9 cellular contexts compared by ENCODE assay signal in genomic region chr4:146124023-146124680, GRCh38. TPM values are rescaled to one million over a fixed set of nuclear protein-coding genes. Genes with fewer than 3 reads are reported as not detected.
DNase-seq lines count a peak whose midpoint lies in the region; ATAC-seq and TF ChIP-seq lines count a peak whose summit lies in the region.
"Had no signal": no experiment of that assay in that cellular context is flagged by ENCODE, and none has a peak within 500 bp of the region (broad histone marks: within the 10 kb centered on the region; RNA-seq: fewer than 3 reads in every experiment).

No MANE protein-coding gene starts in this region.

- no peaks in the 10 kb centered on the region for H3K9me3 ChIP-seq in A673 (ENCODE audit: low read depth, low read length, poor library complexity, severe bottlenecking)
- no peaks in the 10 kb centered on the region for H3K9me3 ChIP-seq in OCI-LY7 (ENCODE audit: low read length)
- no peaks in the 10 kb centered on the region for H3K9me3 ChIP-seq in esophagus squamous epithelium

- no peaks in the 10 kb centered on the region for H3K79me2 ChIP-seq in OCI-LY7 (ENCODE audit: insufficient read depth, low read depth, low read length)

- no peaks in the 10 kb centered on the region for H4K20me1 ChIP-seq in OCI-LY7 (ENCODE audit: insufficient read depth, low read length)

- H3K27ac ChIP-seq in A673 (ENCODE audit: low read depth, low read length, poor library complexity, severe bottlenecking) (no peak overlapping the region), OCI-LY7 (ENCODE audit: low read depth, low read length, poor library complexity, severe bottlenecking) (no peak overlapping the region), esophagus squamous epithelium (no peak overlapping the region)

- CTCF ChIA-PET in A673 (lab: Charles Lee) (interaction anchor here (0.6 kb wide), 2 partner anchors 10 to 382 kb away, joined by 4 to 7 read pairs; no protein-coding TSS in a partner anchor), OCI-LY7 (lab: Charles Lee; ENCODE audit: unreplicated experiment) (no interaction called here)

- no peaks in the 10 kb centered on the region for H3K4me1 ChIP-seq in A673 (ENCODE audit: insufficient read depth, low read length, poor library complexity, severe bottlenecking)
- H3K4me1 ChIP-seq in OCI-LY7 (ENCODE audit: insufficient read depth, low read length, poor library complexity, severe bottlenecking): peaks cover 9% of the 10 kb centered on the region
- no peaks in the 10 kb centered on the region for H3K4me1 ChIP-seq in esophagus squamous epithelium

- H3K4me3 ChIP-seq in A673 (ENCODE audit: low read depth, low read length, poor library complexity, severe bottlenecking) (no peak overlapping the region), OCI-LY7 (ENCODE audit: low read depth, low read length, poor library complexity, severe bottlenecking) (no peak overlapping the region), esophagus squamous epithelium (no peak overlapping the region)

- H3K9me2 ChIP-seq in OCI-LY7 (ENCODE audit: insufficient read depth, low read length): no peaks in the 10 kb centered on the region

- TF ChIP-seq CTCF in A673 (conservative IDR thresholded peaks at IDR 0.05; ENCODE audit: low read depth, low read length) (no peak; the same call in 1 of the 2 replicates), OCI-LY7 (conservative IDR thresholded peaks at IDR 0.05; ENCODE audit: low read length) (0 out of 2 replicates have a peak, but pooled peaks have one; percentile 28), esophagus squamous epithelium (IDR thresholded peaks at IDR 0.05) (no peak)

- DNase-seq in A673 (ENCODE audit: low spot score): peak; percentile 9
- DNase-seq in OCI-LY7 (ENCODE audit: low spot score): no peak
- DNase-seq in NCI-H1930 (lab: John Stamatoyannopoulos, UW): no peak
- no peak for DNase-seq in esophagus squamous epithelium (lab: John Stamatoyannopoulos, UW)
- no peak for DNase-seq in NCI-H774 (lab: John Stamatoyannopoulos, UW)
- no peak for DNase-seq in GOT3 (lab: John Stamatoyannopoulos, UW)
- DNase-seq: T-cell had no signal

- peak; percentile 78 for ATAC-seq in GM18907 (IDR thresholded peaks at IDR 0.05; ENCODE audit: unreplicated experiment)
- peak; percentile 90 for ATAC-seq in HG02840 (IDR thresholded peaks at IDR 0.05; ENCODE audit: low FRiP score, unreplicated experiment)
- ATAC-seq: T-cell had no signal

- WGBS in esophagus squamous epithelium, 2 donors: 70 to 72% methylated on average over 6 of the region's 6 CpGs

- H3K4me2 ChIP-seq in OCI-LY7 (ENCODE audit: low read length): no peak overlapping the region

- POLR2A ChIA-PET in A673 (lab: Charles Lee; ENCODE audit: low non-redundant PET): no interaction called here
- POLR2A ChIA-PET in OCI-LY7 (lab: Charles Lee): interaction anchor here (0.6 to 1.5 kb wide), 7 partner anchors 9 to 206 kb away, joined by 3 to 13 read pairs (median 4); no protein-coding TSS in a partner anchor

- H3K27me3 ChIP-seq in A673 (replicated peaks; ENCODE audit: insufficient read depth, low read depth, low read length, poor library complexity) (no peaks in the 10 kb centered on the region), esophagus squamous epithelium (no peaks in the 10 kb centered on the region)

- BruUV-seq in A673 (replicated peaks; lab: Mats Ljungman, UMichigan) (no TSS peak), OCI-LY7 (replicated peaks; lab: Mats Ljungman, UMichigan) (no TSS peak)

- TF ChIP-seq POLR2A in esophagus squamous epithelium (IDR thresholded peaks at IDR 0.05): no peak

- peak overlapping the region; percentile 47; the same call in 1 of the 2 replicates for H2AFZ ChIP-seq in OCI-LY7 (ENCODE audit: low read length)

- H3K36me3 ChIP-seq in A673 (ENCODE audit: insufficient read depth, low read length, poor library complexity, severe bottlenecking) (no peaks in the 10 kb centered on the region), OCI-LY7 (ENCODE audit: insufficient read depth, low read length) (no peaks in the 10 kb centered on the region), esophagus squamous epithelium (no peaks in the 10 kb centered on the region)

- intact Hi-C loops in A673 (cut with micrococcal nuclease; ENCODE audit: unreplicated experiment): no loop called here
- intact Hi-C loops in OCI-LY7 (cut with micrococcal nuclease; ENCODE audit: unreplicated experiment): no loop called here
- intact Hi-C loops in esophagus squamous epithelium (cut with DNase I): no loop called here

RNA-seq across cellular contexts. Expression of gene LSM6, which starts 51.4 kb away (rescaled TPM):
- 54.1 and 61.7 TPM in 2 replicates for total RNA-seq in A673 (2021)
- 123 and 132 TPM in 2 replicates for total RNA-seq in OCI-LY7 (2014; rRNA removed; shearing (Covaris generic))
- 60.9 and 62.3 TPM in 2 replicates for total RNA-seq in OCI-LY7 (2022)
- 10 to 100 TPM; 23.9 to 35.6 (median 25.8) TPM for total RNA-seq in esophagus squamous epithelium
